12 cellular contexts compared by ENCODE assay signal in the genomic region with DNA sequence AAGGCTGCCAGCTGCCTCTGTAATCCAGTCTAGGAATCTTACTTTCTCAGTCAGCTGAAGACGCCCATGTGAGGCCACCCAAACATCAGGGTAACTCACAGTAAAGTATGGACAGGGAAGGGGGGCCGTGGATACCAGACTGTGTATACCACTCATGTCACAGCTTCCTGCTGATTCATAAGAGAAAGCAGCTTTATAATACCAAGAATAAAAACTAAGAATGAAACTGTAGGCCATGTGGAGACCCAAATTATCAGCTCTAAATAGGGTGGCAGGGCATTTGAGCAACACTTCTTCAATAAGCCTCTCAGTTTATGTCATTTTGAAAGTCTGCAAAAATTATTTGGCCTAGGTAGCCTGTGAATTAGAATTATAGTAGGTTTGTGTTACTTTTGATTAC.
DNase-seq lines count a peak whose midpoint lies in the region; ATAC-seq and TF ChIP-seq lines count a peak whose summit lies in the region.
"Had no signal": no experiment of that assay in that cellular context is flagged by ENCODE, and none has a peak within 500 bp of the region (broad histone marks: within the 10 kb centered on the region; RNA-seq: fewer than 3 reads in every experiment).

No MANE protein-coding gene starts in this region.

- intact Hi-C loops in prostate gland (cut with DNase I), result no loop called here

- H3K27ac ChIP-seq in prostate gland, result no peak overlapping the region
- H3K27ac ChIP-seq: gastrocnemius medialis, skin epidermis, suprapubic skin had no signal

- H3K9me3 ChIP-seq in prostate gland, result no peaks in the 10 kb centered on the region
- H3K9me3 ChIP-seq: gastrocnemius medialis, suprapubic skin had no signal

- no peak overlapping the region for H3K4me3 ChIP-seq in prostate gland
- H3K4me3 ChIP-seq: gastrocnemius medialis, skin epidermis, suprapubic skin had no signal

- ATAC-seq in GM18909 (IDR thresholded peaks at IDR 0.05; ENCODE audit: poor library complexity, unreplicated experiment) (peak; percentile 94), HG02642 (IDR thresholded peaks at IDR 0.05; ENCODE audit: poor library complexity, unreplicated experiment) (peak; percentile 92), HG03520 (IDR thresholded peaks at IDR 0.05; ENCODE audit: unreplicated experiment) (peak; percentile 97)
- ATAC-seq: gastrocnemius medialis had no signal

- peak; percentile 65 for DNase-seq in GM10266 (ENCODE audit: extremely low spot score)
- DNase-seq in T-helper 9 cell, result no peak
- no peak for DNase-seq in HCEC 1CT
- no peak for DNase-seq in prostate gland (ENCODE audit: low spot score)
- DNase-seq in DMS79 (lab: John Stamatoyannopoulos, UW), result no peak
- DNase-seq: C1 segment of cervical spinal cord, gastrocnemius medialis had no signal

- TF ChIP-seq CTCF in GM10266 (IDR thresholded peaks at IDR 0.05; ENCODE audit: control insufficient read depth, insufficient read depth, low read depth, missing control alignments), result no peak
- no peak for TF ChIP-seq CTCF in prostate gland (IDR thresholded peaks at IDR 0.05)

- H3K27me3 ChIP-seq in prostate gland (replicated peaks; ENCODE audit: insufficient read depth), result no peaks in the 10 kb centered on the region
- H3K27me3 ChIP-seq: gastrocnemius medialis, suprapubic skin had no signal

- 75% methylated on average over 2 of the region's 2 CpGs for WGBS in prostate gland

- TF ChIP-seq POLR2A in prostate gland (IDR thresholded peaks at IDR 0.05), result no peak

- H3K4me1 ChIP-seq in prostate gland (replicated peaks), result no peaks in the 10 kb centered on the region
- H3K4me1 ChIP-seq: gastrocnemius medialis, suprapubic skin had no signal

- no peaks in the 10 kb centered on the region for H3K36me3 ChIP-seq in prostate gland
